1 cellular context compared by ENCODE assay signal in the genomic region with DNA sequence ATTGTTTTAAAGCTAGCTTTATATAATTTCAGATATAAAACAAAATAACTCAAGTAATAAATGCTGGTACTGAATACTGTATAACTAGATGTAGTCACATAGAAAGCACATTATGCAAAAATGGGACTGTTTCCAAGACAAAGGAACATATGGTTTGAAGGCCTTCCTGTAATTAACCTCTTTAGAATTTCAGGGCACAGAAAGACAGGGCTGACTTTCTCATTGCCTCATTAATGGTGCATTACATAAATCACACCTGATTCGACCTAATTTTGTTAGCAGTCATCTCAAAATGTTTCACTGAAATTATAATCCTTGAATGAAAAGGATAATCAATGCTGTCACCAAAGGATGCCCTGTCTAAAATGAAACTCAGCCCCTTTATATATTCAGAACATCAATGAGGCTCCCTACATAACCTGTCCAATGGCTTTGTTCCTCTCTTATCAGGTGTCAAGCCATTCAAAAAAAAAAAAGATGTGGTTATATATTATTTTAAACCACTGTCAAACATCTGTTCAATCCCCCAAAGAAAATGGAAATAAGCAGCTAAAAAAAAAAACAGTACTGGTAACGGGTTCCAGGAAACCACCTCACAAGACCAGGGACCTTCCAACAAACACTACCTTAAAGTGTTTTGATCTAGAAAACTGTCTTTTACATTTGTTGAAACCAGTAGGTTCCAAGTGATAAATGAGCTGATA.
TF ChIP-seq lines count a peak whose summit lies in the region.

No MANE protein-coding gene starts in this region.

TF ChIP-seq in GM12878, 131 proteins besides CTCF, POLR2A, EP300 and RAD21 (continued from another document):
- TF ChIP-seq, protein P1, sequence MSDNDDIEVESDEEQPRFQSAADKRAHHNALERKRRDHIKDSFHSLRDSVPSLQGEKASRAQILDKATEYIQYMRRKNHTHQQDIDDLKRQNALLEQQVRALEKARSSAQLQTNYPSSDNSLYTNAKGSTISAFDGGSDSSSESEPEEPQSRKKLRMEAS (IDR thresholded peaks at IDR 0.05; ENCODE audit: low read depth, low read length) = no peak
- no peak for TF ChIP-seq TCF3 (IDR thresholded peaks at IDR 0.05; ENCODE audit: borderline replicate concordance, insufficient read depth, low read depth, low read length)
- no peak for TF ChIP-seq TBL1XR1 (IDR thresholded peaks at IDR 0.05; ENCODE audit: low read depth, low read length)
- TF ChIP-seq, protein P2, sequence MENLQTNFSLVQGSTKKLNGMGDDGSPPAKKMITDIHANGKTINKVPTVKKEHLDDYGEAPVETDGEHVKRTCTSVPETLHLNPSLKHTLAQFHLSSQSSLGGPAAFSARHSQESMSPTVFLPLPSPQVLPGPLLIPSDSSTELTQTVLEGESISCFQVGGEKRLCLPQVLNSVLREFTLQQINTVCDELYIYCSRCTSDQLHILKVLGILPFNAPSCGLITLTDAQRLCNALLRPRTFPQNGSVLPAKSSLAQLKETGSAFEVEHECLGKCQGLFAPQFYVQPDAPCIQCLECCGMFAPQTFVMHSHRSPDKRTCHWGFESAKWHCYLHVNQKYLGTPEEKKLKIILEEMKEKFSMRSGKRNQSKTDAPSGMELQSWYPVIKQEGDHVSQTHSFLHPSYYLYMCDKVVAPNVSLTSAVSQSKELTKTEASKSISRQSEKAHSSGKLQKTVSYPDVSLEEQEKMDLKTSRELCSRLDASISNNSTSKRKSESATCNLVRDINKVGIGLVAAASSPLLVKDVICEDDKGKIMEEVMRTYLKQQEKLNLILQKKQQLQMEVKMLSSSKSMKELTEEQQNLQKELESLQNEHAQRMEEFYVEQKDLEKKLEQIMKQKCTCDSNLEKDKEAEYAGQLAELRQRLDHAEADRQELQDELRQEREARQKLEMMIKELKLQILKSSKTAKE (IDR thresholded peaks at IDR 0.05; ENCODE audit: low read depth, poor library complexity, severe bottlenecking) = no peak
- no peak for TF ChIP-seq PAX8 (IDR thresholded peaks at IDR 0.05)
- no peak for TF ChIP-seq GATAD2B (conservative IDR thresholded peaks at IDR 0.05; ENCODE audit: low read depth)
- TF ChIP-seq ZNF274 (IDR thresholded peaks at IDR 0.05; ENCODE audit: insufficient read depth, insufficient read length) = no peak
- TF ChIP-seq RCOR1 (conservative IDR thresholded peaks at IDR 0.05; ENCODE audit: low read depth, low read length) = no peak
- no peak for TF ChIP-seq ESRRA (IDR thresholded peaks at IDR 0.05; ENCODE audit: low read length)
- TF ChIP-seq, protein P3, sequence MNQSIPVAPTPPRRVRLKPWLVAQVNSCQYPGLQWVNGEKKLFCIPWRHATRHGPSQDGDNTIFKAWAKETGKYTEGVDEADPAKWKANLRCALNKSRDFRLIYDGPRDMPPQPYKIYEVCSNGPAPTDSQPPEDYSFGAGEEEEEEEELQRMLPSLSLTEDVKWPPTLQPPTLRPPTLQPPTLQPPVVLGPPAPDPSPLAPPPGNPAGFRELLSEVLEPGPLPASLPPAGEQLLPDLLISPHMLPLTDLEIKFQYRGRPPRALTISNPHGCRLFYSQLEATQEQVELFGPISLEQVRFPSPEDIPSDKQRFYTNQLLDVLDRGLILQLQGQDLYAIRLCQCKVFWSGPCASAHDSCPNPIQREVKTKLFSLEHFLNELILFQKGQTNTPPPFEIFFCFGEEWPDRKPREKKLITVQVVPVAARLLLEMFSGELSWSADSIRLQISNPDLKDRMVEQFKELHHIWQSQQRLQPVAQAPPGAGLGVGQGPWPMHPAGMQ (IDR thresholded peaks at IDR 0.05; ENCODE audit: borderline replicate concordance) = no peak
- no peak for TF ChIP-seq KDM1A (IDR thresholded peaks at IDR 0.05; ENCODE audit: borderline replicate concordance)
- TF ChIP-seq SPI1 (IDR thresholded peaks at IDR 0.05; ENCODE audit: borderline replicate concordance, insufficient read depth, low read depth, low read length) = no peak
